35 cellular contexts compared by ENCODE assay signal in genomic region chr13:36628986-36629385, GRCh38. TPM values are rescaled to one million over a fixed set of nuclear protein-coding genes. Genes with fewer than 3 reads are reported as not detected.
"Had no signal": no experiment of that assay in that cellular context is flagged by ENCODE, and none has a peak within 500 bp of the region (broad histone marks: within the 10 kb centered on the region; RNA-seq: fewer than 3 reads in every experiment).

No MANE protein-coding gene starts in this region.

- H3K27ac Mint-ChIP-seq: activated CD4-positive, alpha-beta T cell treated with anti-CD3 and anti-CD28 coated beads for 36 hours; activated CD4-positive, alpha-beta T cell treated with anti-CD3 and anti-CD28 coated beads, Interleukin-2, amount 10 ng/mL, durations not matched to agents 7 days and 5 days; activated CD8-positive, alpha-beta T cell treated with anti-CD3 and anti-CD28 coated beads, Interleukin-2, amount 10 ng/mL, durations not matched to agents 7 days and 5 days; activated naive CD4-positive, alpha-beta T cell treated with anti-CD3 and anti-CD28 coated beads for 36 hours; activated naive CD4-positive, alpha-beta T cell treated with anti-CD3 and anti-CD28 coated beads, Interleukin-2, amount 50 U/mL, for 72 hours; activated T-helper 1 cell treated with anti-CD3 and anti-CD28 coated beads, Interleukin-12 subunit alpha, Interleukin-12 subunit beta, Interleukin-2, Interleukin-4 antibody, amounts not matched to agents 30 ng/mL and 10 ng/mL and 1 ng/mL, durations not matched to agents 14 hours and 24 hours and 36 hours had no signal

- H3K4me1 ChIP-seq: adrenal gland, body of pancreas, breast epithelium had no signal

- H3K36me3 Mint-ChIP-seq: activated naive CD4-positive, alpha-beta T cell treated with anti-CD3 and anti-CD28 coated beads, Interleukin-2, amount 50 U/mL, for 72 hours had no signal

- H3K9me3 Mint-ChIP-seq: activated CD4-positive, alpha-beta T cell treated with anti-CD3 and anti-CD28 coated beads, Interleukin-2, amount 10 ng/mL, durations not matched to agents 7 days and 5 days; activated naive CD4-positive, alpha-beta T cell treated with anti-CD3 and anti-CD28 coated beads for 36 hours; activated T-cell treated with anti-CD3 and anti-CD28 coated beads, Interleukin-2, amount 50 U/mL, for 4 hours; activated T-helper 1 cell treated with anti-CD3 and anti-CD28 coated beads, Interleukin-12 subunit alpha, Interleukin-12 subunit beta, Interleukin-2, Interleukin-4 antibody, amounts not matched to agents 30 ng/mL and 10 ng/mL and 1 ng/mL, durations not matched to agents 14 hours and 24 hours and 36 hours had no signal

- H3K4me3 Mint-ChIP-seq: activated CD4-positive, alpha-beta T cell treated with anti-CD3 and anti-CD28 coated beads for 36 hours; activated CD4-positive, alpha-beta T cell treated with anti-CD3 and anti-CD28 coated beads, Interleukin-2, amount 10 ng/mL, durations not matched to agents 7 days and 5 days; activated CD8-positive, alpha-beta T cell treated with anti-CD3 and anti-CD28 coated beads, Interleukin-2, amount 10 ng/mL, durations not matched to agents 7 days and 5 days; activated naive CD4-positive, alpha-beta T cell treated with anti-CD3 and anti-CD28 coated beads for 36 hours; activated T-cell treated with anti-CD3 and anti-CD28 coated beads, Interleukin-2, amount 50 U/mL, for 4 hours; activated T-helper 1 cell treated with anti-CD3 and anti-CD28 coated beads, Interleukin-12 subunit alpha, Interleukin-12 subunit beta, Interleukin-2, Interleukin-4 antibody, amounts not matched to agents 30 ng/mL and 10 ng/mL and 1 ng/mL, durations not matched to agents 14 hours and 24 hours and 36 hours had no signal

- DNase-seq: activated CD4-positive, alpha-beta T cell treated with anti-CD3 and anti-CD28 coated beads for 36 hours; activated CD4-positive, alpha-beta T cell treated with anti-CD3 and anti-CD28 coated beads, Interleukin-2, amount 10 ng/mL, durations not matched to agents 7 days and 5 days; activated CD4-positive, alpha-beta T cell treated with anti-CD3 and anti-CD28 coated beads, Interleukin-2, amount 50 U/mL, for 48 hours; activated CD8-positive, alpha-beta T cell treated with anti-CD3 and anti-CD28 coated beads, Interleukin-2, amount 10 ng/mL, durations not matched to agents 7 days and 5 days; activated gamma-delta T cell treated with Interleukin-2 at 50 U/mL for 16 hours; activated naive CD4-positive, alpha-beta T cell treated with anti-CD3 and anti-CD28 coated beads for 36 hours; activated T-cell treated with anti-CD3 and anti-CD28 coated beads for 4 hours; activated T-cell treated with anti-CD3 and anti-CD28 coated beads, Interleukin-2, amount 50 U/mL, for 4 hours; adrenal gland; body of pancreas; Karpas-422; KBM-7; MG63; MV-4-11; NCI-H1092; NCI-H1436 treated with DMSO at 0.1 percent for 48 hours; NCI-H1694 treated with DMSO at 0.1 percent for 48 hours; NCI-H2029 treated with DMSO at 0.1 percent for 48 hours; NCI-H2107; NCI-H226; NCI-H446 treated with DMSO at 0.1 percent for 48 hours; NCI-H524; NCI-H69; NCI-H82; NK-92 treated with Interleukin-12 subunit alpha and Interleukin-12 subunit beta, amount 100 ng/mL, for 24 hours; PC-9; Right ventricle myocardium superior; T1000 had no signal

- H3K4me1 Mint-ChIP-seq: activated CD4-positive, alpha-beta T cell treated with anti-CD3 and anti-CD28 coated beads for 36 hours; activated CD4-positive, alpha-beta T cell treated with anti-CD3 and anti-CD28 coated beads, Interleukin-2, amount 10 ng/mL, durations not matched to agents 7 days and 5 days had no signal

- ATAC-seq: activated CD4-positive, alpha-beta T cell treated with anti-CD3 and anti-CD28 coated beads for 36 hours; activated CD4-positive, CD25-positive, alpha-beta regulatory T cell treated with anti-CD3 and anti-CD28 coated beads, Interleukin-2, amount 50 U/mL, for 24 hours; activated CD8-positive, alpha-beta T cell treated with anti-CD3 and anti-CD28 coated beads, Interleukin-2, amount 10 ng/mL, durations not matched to agents 7 days and 5 days; activated naive CD4-positive, alpha-beta T cell treated with anti-CD3 and anti-CD28 coated beads, Interleukin-2, amount 50 U/mL, for 72 hours; activated T-cell treated with anti-CD3 and anti-CD28 coated beads, Interleukin-2, amount 50 U/mL, for 4 hours; body of pancreas had no signal

- H3K27me3 ChIP-seq: adrenal gland, body of pancreas, breast epithelium, MG63 had no signal

- H3K4me2 ChIP-seq: PC-9 had no signal

- H3K27me3 Mint-ChIP-seq: activated CD4-positive, alpha-beta T cell treated with anti-CD3 and anti-CD28 coated beads for 36 hours; activated CD4-positive, alpha-beta T cell treated with anti-CD3 and anti-CD28 coated beads, Interleukin-2, amount 10 ng/mL, durations not matched to agents 7 days and 5 days had no signal

- H3K4me3 ChIP-seq: adrenal gland, body of pancreas, breast epithelium, MG63, PC-9 had no signal

- H3K27ac ChIP-seq: adrenal gland, body of pancreas, breast epithelium, PC-9 had no signal

- H3K36me3 ChIP-seq: adrenal gland, breast epithelium, MG63 had no signal

- H2AFZ ChIP-seq: PC-9 had no signal

RNA-seq across cellular contexts. Expression of gene SERTM1, which starts 44.8 kb away (rescaled TPM):
- total RNA-seq: activated CD4-positive, alpha-beta T cell treated with anti-CD3 and anti-CD28 coated beads for 36 hours; activated CD4-positive, alpha-beta T cell treated with anti-CD3 and anti-CD28 coated beads, Interleukin-2, amount 10 ng/mL, durations not matched to agents 7 days and 5 days; activated CD8-positive, alpha-beta T cell treated with anti-CD3 and anti-CD28 coated beads, Interleukin-2, amount 10 ng/mL, durations not matched to agents 7 days and 5 days; activated naive CD4-positive, alpha-beta T cell treated with anti-CD3 and anti-CD28 coated beads for 36 hours; activated naive CD4-positive, alpha-beta T cell treated with anti-CD3 and anti-CD28 coated beads, Interleukin-2, amount 50 U/mL, for 72 hours; activated T-cell treated with anti-CD3 and anti-CD28 coated beads, Interleukin-2, amount 50 U/mL, for 4 hours; activated T-helper 1 cell treated with anti-CD3 and anti-CD28 coated beads, Interleukin-12 subunit alpha, Interleukin-12 subunit beta, Interleukin-2, Interleukin-4 antibody, amounts not matched to agents 30 ng/mL and 10 ng/mL and 1 ng/mL, durations not matched to agents 14 hours and 24 hours and 36 hours; cardiac septum; PC-9; T-helper 1 cell treated with Interleukin-12 subunit alpha and Interleukin-12 subunit beta and Interleukin-4 antibody, amounts not matched to agents 30 ng/mL and 1 ng/mL, for 36 hours; T-helper 2 cell treated with Interferon-gamma antibody and Interleukin-4, amounts not matched to agents 100 ng/mL and 5 ng/mL, for 36 hours had no signal
